In the genomic region with DNA sequence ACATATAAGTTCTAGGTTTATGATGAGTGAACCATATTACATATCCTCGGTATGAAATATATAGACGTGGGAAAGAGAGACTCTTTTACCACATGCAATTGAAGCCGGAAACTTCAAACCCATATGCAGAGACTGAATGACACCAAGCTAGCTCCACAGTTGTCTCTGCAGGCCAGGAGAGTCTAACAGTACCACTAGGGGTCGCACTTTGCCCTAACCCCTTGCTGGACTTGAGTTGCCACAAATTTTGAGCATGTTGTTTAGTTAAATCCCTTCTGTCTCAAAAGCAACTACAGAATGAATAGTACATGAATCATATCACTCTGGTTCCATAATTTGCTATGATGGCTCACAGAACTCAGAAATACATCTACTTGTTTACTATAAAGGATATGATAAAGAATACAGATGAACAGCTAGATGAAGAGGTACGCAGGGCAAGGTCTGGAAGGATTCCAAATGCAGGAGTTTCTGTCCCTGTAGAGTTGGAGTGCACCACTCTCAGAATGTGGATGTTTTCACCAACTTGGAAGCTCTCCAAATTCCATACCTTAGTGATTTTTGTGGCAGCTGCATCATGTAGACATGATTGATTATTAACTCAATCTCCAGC, we compare ENCODE assay signal across 8 cellular contexts.
DNase-seq lines count a peak whose midpoint lies in the region; ATAC-seq lines count a peak whose summit lies in the region.

No MANE protein-coding gene starts in this region.

- no peaks in the 10 kb centered on the region for H3K36me3 Mint-ChIP-seq in stimulated activated effector memory CD8-positive, alpha-beta T cell treated with anti-CD3 and anti-CD28 coated beads, Interleukin-12 subunit alpha, Interleukin-12 subunit beta, amount 100 ng/mL, for 72 hours

- ATAC-seq in GM19455 (IDR thresholded peaks at IDR 0.05; ENCODE audit: unreplicated experiment) (peak; percentile 67), HG03565 (IDR thresholded peaks at IDR 0.05; ENCODE audit: unreplicated experiment) (peak; percentile 84), left lobe of liver (peak; percentile 88)
- peak; percentile 72 for ATAC-seq in stimulated activated effector memory CD8-positive, alpha-beta T cell treated with anti-CD3 and anti-CD28 coated beads, Interleukin-12 subunit alpha, Interleukin-12 subunit beta, amount 100 ng/mL, for 72 hours

- no peaks in the 10 kb centered on the region for H3K4me1 ChIP-seq in adipocyte (ENCODE audit: control insufficient read depth, insufficient read depth, low read length)

- DNase-seq in ELR (ENCODE audit: low read depth) (peak; percentile 76), SHP77 treated with DMSO at 0.1 percent for 48 hours (lab: John Stamatoyannopoulos, UW) (peak; percentile 26), adipocyte (ENCODE audit: low read depth) (peak; percentile 53), left lobe of liver (ENCODE audit: low spot score) (no peak), NK-92 (lab: John Stamatoyannopoulos, UW; ENCODE audit: unreplicated experiment) (no peak)
- peak; percentile 31 to 66 for DNase-seq in stimulated activated effector memory CD8-positive, alpha-beta T cell treated with anti-CD3 and anti-CD28 coated beads, Interleukin-12 subunit alpha, Interleukin-12 subunit beta, amount 100 ng/mL, for 72 hours (ENCODE audit: low spot score in 2 of 2)

- peaks cover 17% of the 10 kb centered on the region for H3K27me3 ChIP-seq in adipocyte (replicated peaks; ENCODE audit: control insufficient read depth, insufficient read depth, low read length)

- H3K9me3 Mint-ChIP-seq in stimulated activated effector memory CD8-positive, alpha-beta T cell treated with anti-CD3 and anti-CD28 coated beads, Interleukin-12 subunit alpha, Interleukin-12 subunit beta, amount 100 ng/mL, for 72 hours: no peaks in the 10 kb centered on the region

- H3K9ac ChIP-seq in adipocyte (ENCODE audit: low read length): no peak overlapping the region

- no peak overlapping the region for H3K4me3 ChIP-seq in adipocyte (ENCODE audit: low read length)

- H3K9me3 ChIP-seq in adipocyte (ENCODE audit: control insufficient read depth, low read length): no peaks in the 10 kb centered on the region

- no peak overlapping the region for H3K27ac Mint-ChIP-seq in stimulated activated effector memory CD8-positive, alpha-beta T cell treated with anti-CD3 and anti-CD28 coated beads, Interleukin-12 subunit alpha, Interleukin-12 subunit beta, amount 100 ng/mL, for 72 hours

- H3K36me3 ChIP-seq in adipocyte (ENCODE audit: control insufficient read depth, insufficient read depth, low read length, severe bottlenecking): no peaks in the 10 kb centered on the region

- H3K4me3 Mint-ChIP-seq in stimulated activated effector memory CD8-positive, alpha-beta T cell treated with anti-CD3 and anti-CD28 coated beads, Interleukin-12 subunit alpha, Interleukin-12 subunit beta, amount 100 ng/mL, for 72 hours: no peak overlapping the region

- H3K4me1 Mint-ChIP-seq in stimulated activated effector memory CD8-positive, alpha-beta T cell treated with anti-CD3 and anti-CD28 coated beads, Interleukin-12 subunit alpha, Interleukin-12 subunit beta, amount 100 ng/mL, for 72 hours: no peaks in the 10 kb centered on the region

Comparison
In these comparisons a context has a peak if more than half of its experiments do, and no peak if none do; other contexts are left out.
1. DNase-seq: peak in ELR (single experiment), SHP77 treated with DMSO at 0.1 percent for 48 hours (single experiment), adipocyte (single experiment) and stimulated activated effector memory CD8-positive, alpha-beta T cell treated with anti-CD3 and anti-CD28 coated beads, Interleukin-12 subunit alpha, Interleukin-12 subunit beta, amount 100 ng/mL, for 72 hours (2 of 2); none in left lobe of liver (single experiment) and NK-92 (single experiment).
2. Peak in every context shown above with its lines, with median percentiles within 50 percentile points of each other: ATAC-seq.